Comparison of ENCODE assay signal across 25 cellular contexts in the genomic region with DNA sequence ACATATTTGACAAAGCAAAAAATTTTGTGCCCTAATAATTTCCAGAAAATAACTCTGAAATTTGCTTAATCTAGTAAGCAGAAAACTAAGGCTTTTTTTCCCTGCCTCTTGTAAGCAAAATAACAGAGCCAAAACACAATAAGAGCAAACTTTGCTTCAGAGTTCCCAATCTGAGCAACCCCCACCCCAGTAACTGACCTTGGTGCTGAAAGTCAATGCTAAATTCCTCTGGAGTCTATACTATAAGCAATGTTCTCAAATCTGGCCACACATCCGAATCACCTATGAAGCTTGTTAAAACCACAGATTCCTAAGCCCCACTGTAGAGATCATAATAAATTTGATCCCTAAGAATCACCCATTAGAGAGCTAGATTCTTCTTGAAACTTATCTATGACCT.
DNase-seq lines count a peak whose midpoint lies in the region; ATAC-seq, FAIRE-seq and TF ChIP-seq lines count a peak whose summit lies in the region.
"Had no signal": no experiment of that assay in that cellular context is flagged by ENCODE, and none has a peak within 500 bp of the region (broad histone marks: within the 10 kb centered on the region; RNA-seq: fewer than 3 reads in every experiment).

No MANE protein-coding gene starts in this region.

- H3K4me1 Mint-ChIP-seq in activated CD8-positive, alpha-beta T cell treated with anti-CD3 and anti-CD28 coated beads for 36 hours (ENCODE audit: low read depth): no peaks in the 10 kb centered on the region
- H3K4me1 Mint-ChIP-seq: activated B cell treated with CpG ODN at 0.5 μM for 24 hours; activated CD8-positive, alpha-beta memory T cell treated with anti-CD3 and anti-CD28 coated beads, Interleukin-2, amount 10 ng/mL, durations not matched to agents 7 days and 5 days had no signal

- H3K79me1 ChIP-seq in H1 (ENCODE audit: low read depth, low read length): no peaks in the 10 kb centered on the region

- H2BK20ac ChIP-seq in H1 (ENCODE audit: low read length): no peak overlapping the region

- H3K79me2 ChIP-seq in SK-N-SH (ENCODE audit: insufficient read depth): no peaks in the 10 kb centered on the region
- H3K79me2 ChIP-seq in H1 (ENCODE audit: control insufficient read depth in 1 of 2, insufficient read depth in 2 of 2, low read length in 2 of 2): no peaks in the 10 kb centered on the region

- H3K36me3 Mint-ChIP-seq in activated CD8-positive, alpha-beta T cell treated with anti-CD3 and anti-CD28 coated beads for 36 hours (ENCODE audit: low read depth): no peaks in the 10 kb centered on the region
- H3K36me3 Mint-ChIP-seq: activated CD8-positive, alpha-beta memory T cell treated with anti-CD3 and anti-CD28 coated beads, Interleukin-2, amount 10 ng/mL, durations not matched to agents 7 days and 5 days had no signal

- H2BK12ac ChIP-seq in H1 (ENCODE audit: low read depth, low read length): no peak overlapping the region

- intact Hi-C loops in activated CD8-positive, alpha-beta T cell treated with anti-CD3 and anti-CD28 coated beads for 36 hours (cut with micrococcal nuclease): no loop called here
- intact Hi-C loops in tibial artery (cut with DNase I; ENCODE audit: low total_unique reads): no loop called here

- H3K18ac ChIP-seq in H1 (ENCODE audit: extremely low read depth, low read length): no peak overlapping the region

- H3K27me3 ChIP-seq in SK-N-SH (ENCODE audit: insufficient read depth) (no peaks in the 10 kb centered on the region), H1 (replicated peaks in 1 of 4; ENCODE audit: control insufficient read depth in 3 of 4, extremely low read depth in 1 of 4, insufficient read depth in 3 of 4, low read length in 3 of 4) (no peaks in the 10 kb centered on the region), tibial artery (no peaks in the 10 kb centered on the region)
- H3K27me3 ChIP-seq: vagina had no signal

- TF ChIP-seq CTCF in SK-N-SH (IDR thresholded peaks at IDR 0.05) (no peak), H1 (IDR thresholded peaks at IDR 0.05; ENCODE audit: control extremely low read depth in 1 of 3, insufficient read depth in 1 of 3, low read depth in 1 of 3, low read length in 3 of 3) (no peak), tibial artery (IDR thresholded peaks at IDR 0.05) (no peak)
- no peak for TF ChIP-seq CTCF in activated CD8-positive, alpha-beta T cell treated with anti-CD3 and anti-CD28 coated beads for 36 hours (IDR thresholded peaks at IDR 0.05)

- no peaks in the 10 kb centered on the region for H3K9me3 Mint-ChIP-seq in activated CD8-positive, alpha-beta T cell treated with anti-CD3 and anti-CD28 coated beads for 36 hours
- H3K9me3 Mint-ChIP-seq: activated B cell treated with CpG ODN at 0.5 μM for 24 hours; CD4-positive, alpha-beta T cell; H9 had no signal

- H2BK5ac ChIP-seq in H1 (ENCODE audit: low read depth, low read length): no peak overlapping the region

- ATAC-seq in SK-N-SH treated with all-trans-retinoic acid at 6 μM for 48 hours: no peak
- ATAC-seq in activated CD8-positive, alpha-beta T cell treated with anti-CD3 and anti-CD28 coated beads for 36 hours: no peak
- ATAC-seq: activated CD8-positive, alpha-beta memory T cell treated with anti-CD3 and anti-CD28 coated beads, Interleukin-2, amount 10 ng/mL, durations not matched to agents 7 days and 5 days; right cardiac atrium had no signal

- H3K4me3 ChIP-seq in SK-N-SH (ENCODE audit: low read depth in 2 of 2, low read length in 1 of 2): no peak overlapping the region
- H3K4me3 ChIP-seq in H1 (ENCODE audit: extremely low read depth in 1 of 4, insufficient read depth in 2 of 4, low read depth in 3 of 4, low read length in 4 of 4): no peak overlapping the region
- H3K4me3 ChIP-seq in tibial artery: no peak overlapping the region
- H3K4me3 ChIP-seq: PC-9, vagina had no signal

- TF ChIP-seq POLR2A in H1 (IDR thresholded peaks at IDR 0.05; ENCODE audit: control extremely low read depth in 1 of 2, low read depth in 2 of 2, low read length in 2 of 2): no peak

- peaks cover 8 to 17% of the 10 kb centered on the region in 2 experiments; a peak in 2 of 4 replicates for H3K4me1 ChIP-seq in SK-N-SH (ENCODE audit: control insufficient read depth in 1 of 2, insufficient read depth in 2 of 2, low read depth in 1 of 2, low read length in 1 of 2)
- H3K4me1 ChIP-seq in H1 (replicated peaks in 1 of 4; ENCODE audit: control insufficient read depth in 3 of 4, insufficient read depth in 4 of 4, low read length in 3 of 4): no peaks in the 10 kb centered on the region
- no peaks in the 10 kb centered on the region for H3K4me1 ChIP-seq in tibial artery
- H3K4me1 ChIP-seq: vagina had no signal

- H3K27me3 Mint-ChIP-seq in activated CD8-positive, alpha-beta T cell treated with anti-CD3 and anti-CD28 coated beads for 36 hours: peaks cover 6% of the 10 kb centered on the region
- H3K27me3 Mint-ChIP-seq: activated B cell treated with CpG ODN at 0.5 μM for 24 hours; activated CD8-positive, alpha-beta memory T cell treated with anti-CD3 and anti-CD28 coated beads, Interleukin-2, amount 10 ng/mL, durations not matched to agents 7 days and 5 days had no signal

- 80% methylated on average over 1 of the region's 1 CpG for WGBS in SK-N-SH (ENCODE audit: low lambda C conversion rate)
- 53% methylated on average over 1 of the region's 1 CpG; no CpG with 5 or more reads in 1 of the 2 experiments for WGBS in H1 (ENCODE audit: extremely low coverage in 1 of 2, insufficient coverage in 1 of 2, insufficient read length in 1 of 2, insufficient replicate concordance in 2 of 2, low coverage in 1 of 2, low lambda C conversion rate in 2 of 2, missing lambda C conversion rate in 1 of 2), 2 experiments

- H3K14ac ChIP-seq in H1 (ENCODE audit: insufficient read length): no peak overlapping the region

- H4K20me1 ChIP-seq in SK-N-SH (ENCODE audit: insufficient read depth) (peaks cover 1% of the 10 kb centered on the region; the same call in 1 of the 2 replicates), H1 (replicated peaks in 1 of 2; ENCODE audit: control insufficient read depth in 1 of 2, insufficient read depth in 2 of 2, low read length in 2 of 2) (peaks cover 0 to 4% of the 10 kb centered on the region in 2 experiments)

- H3K4me2 ChIP-seq in SK-N-SH (no peak overlapping the region), H1 (ENCODE audit: insufficient read depth in 1 of 2, low read depth in 2 of 2, low read length in 2 of 2) (no peak overlapping the region)
- H3K4me2 ChIP-seq: PC-9 had no signal

- TF ChIP-seq RAD21 in SK-N-SH (IDR thresholded peaks at IDR 0.05; ENCODE audit: low read length) (no peak), H1 (IDR thresholded peaks at IDR 0.05 in 1 of 2, conservative IDR thresholded peaks at IDR 0.05 in 1 of 2; ENCODE audit: low read depth in 2 of 2, low read length in 2 of 2) (no peak)

- POLR2A ChIA-PET in SK-N-SH (lab: Yijun Ruan, JAX) (no interaction called here), H1 (lab: Charles Lee; ENCODE audit: partially characterized antibody) (interaction anchor here (1.1 kb wide), 1 partner anchor 243 kb away, joined by 3 read pairs; a partner anchor contains a TSS)
- POLR2A ChIA-PET in activated CD8-positive, alpha-beta T cell treated with anti-CD3 and anti-CD28 coated beads for 36 hours (lab: Charles Lee): no interaction called here

- peaks cover 36 to 68% of the 10 kb centered on the region in 2 experiments for H3K36me3 ChIP-seq in SK-N-SH (replicated peaks in 1 of 2; ENCODE audit: control insufficient read depth in 1 of 2, insufficient read depth in 2 of 2, low read length in 1 of 2)
- H3K36me3 ChIP-seq in H1 (ENCODE audit: control insufficient read depth in 2 of 4, insufficient read depth in 4 of 4, low read length in 3 of 4): peaks cover 0 to 29% (median 5%) of the 10 kb centered on the region in 4 experiments; a peak in 3 of 8 replicates
- no peaks in the 10 kb centered on the region for H3K36me3 ChIP-seq in tibial artery
- H3K36me3 ChIP-seq: vagina had no signal

- H3K4ac ChIP-seq in H1 (replicated peaks; ENCODE audit: insufficient read length, low read depth, low read length): no peak overlapping the region

- no peak for FAIRE-seq in H1 (lab: Jason Lieb, UNC)
- FAIRE-seq: A204.1, colon, GM12892, HTR-8/SVneo had no signal

- H2BK15ac ChIP-seq in H1 (ENCODE audit: low read length): no peak overlapping the region

- no peak overlapping the region for H2AK5ac ChIP-seq in H1 (ENCODE audit: low read depth, low read length)

- no peak overlapping the region for H3K56ac ChIP-seq in H1 (replicated peaks; ENCODE audit: insufficient read length, low read depth, low read length)

- CTCF ChIA-PET in SK-N-SH (lab: Yijun Ruan, JAX) (interaction anchor here (0.9 to 5.1 kb wide), 6 partner anchors 18 to 329 kb away, joined by 3 to 39 read pairs (median 3); a partner anchor contains a TSS), H1 (lab: Charles Lee; ENCODE audit: partially characterized antibody) (interaction anchor here (0.6 to 3.9 kb wide), 5 partner anchors 9 to 240 kb away, joined by 3 to 18 read pairs (median 3); no protein-coding TSS in a partner anchor)
- CTCF ChIA-PET in activated CD8-positive, alpha-beta T cell treated with anti-CD3 and anti-CD28 coated beads for 36 hours (lab: Charles Lee): interaction anchor here (3.7 kb wide), 1 partner anchor 17 kb away, joined by 15 read pairs; no protein-coding TSS in a partner anchor

- H2BK120ac ChIP-seq in H1 (replicated peaks; ENCODE audit: low read depth, low read length): no peak overlapping the region

- H3K27ac ChIP-seq in SK-N-SH (ENCODE audit: low read depth in 2 of 2, low read length in 1 of 2) (no peak overlapping the region), H1 (ENCODE audit: low read depth, low read length) (no peak overlapping the region), tibial artery (no peak overlapping the region)
- H3K27ac ChIP-seq: epithelial cell of prostate, PC-9, vagina had no signal

- no peak overlapping the region for H3K4me3 Mint-ChIP-seq in activated CD8-positive, alpha-beta T cell treated with anti-CD3 and anti-CD28 coated beads for 36 hours
- H3K4me3 Mint-ChIP-seq: activated B cell treated with CpG ODN at 0.5 μM for 24 hours; activated CD8-positive, alpha-beta memory T cell treated with anti-CD3 and anti-CD28 coated beads, Interleukin-2, amount 10 ng/mL, durations not matched to agents 7 days and 5 days; CD4-positive, alpha-beta T cell; H9 had no signal

- TF ChIP-seq EP300 in SK-N-SH (IDR thresholded peaks at IDR 0.05; ENCODE audit: borderline replicate concordance in 1 of 2, low read depth in 1 of 2, low read length in 1 of 2): no peak
- no peak for TF ChIP-seq EP300 in H1 (IDR thresholded peaks at IDR 0.05; ENCODE audit: borderline replicate concordance in 1 of 2, low read depth in 2 of 2, low read length in 2 of 2)

- H3K9me3 ChIP-seq in SK-N-SH: no peaks in the 10 kb centered on the region
- no peaks in the 10 kb centered on the region for H3K9me3 ChIP-seq in H1 (ENCODE audit: insufficient read depth in 2 of 2, low read depth in 1 of 2, low read length in 1 of 2)
- no peaks in the 10 kb centered on the region for H3K9me3 ChIP-seq in tibial artery
- H3K9me3 ChIP-seq: vagina had no signal

- H4K8ac ChIP-seq in H1 (ENCODE audit: extremely low read depth, insufficient read depth, low read length): no peak overlapping the region

- H3K23me2 ChIP-seq in H1 (ENCODE audit: low read depth, low read length): no peaks in the 10 kb centered on the region; the same call in 1 of the 2 replicates

- H2AFZ ChIP-seq in SK-N-SH (ENCODE audit: low read depth) (no peak overlapping the region), H1 (ENCODE audit: low read length) (no peak overlapping the region)
- H2AFZ ChIP-seq: PC-9 had no signal

- H3K9me2 ChIP-seq in SK-N-SH: no peaks in the 10 kb centered on the region

- H3K9ac ChIP-seq in SK-N-SH: no peak overlapping the region
- H3K9ac ChIP-seq in H1 (replicated peaks in 1 of 4; ENCODE audit: extremely low read depth in 1 of 4, low read depth in 3 of 4, low read length in 3 of 4): no peak overlapping the region

- H3K23ac ChIP-seq in H1 (ENCODE audit: insufficient read length): no peak overlapping the region

- H4K5ac ChIP-seq in H1 (ENCODE audit: insufficient read length, low read depth, low read length): no peak overlapping the region

- no peak overlapping the region for H3K27ac Mint-ChIP-seq in activated CD8-positive, alpha-beta T cell treated with anti-CD3 and anti-CD28 coated beads for 36 hours
- H3K27ac Mint-ChIP-seq: activated B cell treated with CpG ODN at 0.5 μM for 24 hours; activated CD8-positive, alpha-beta memory T cell treated with anti-CD3 and anti-CD28 coated beads, Interleukin-2, amount 10 ng/mL, durations not matched to agents 7 days and 5 days; CD4-positive, alpha-beta T cell; H9 had no signal

- DNase-seq in SK-N-SH (no peak), RKO (ENCODE audit: low spot score) (peak; percentile 23), H1 (ENCODE audit: low read depth in 1 of 2, low spot score in 2 of 2) (no peak), myocyte (ENCODE audit: low read depth) (peak; percentile 24), tibial artery (no peak), D341Med (ENCODE audit: low spot score) (no peak)
- DNase-seq in activated CD8-positive, alpha-beta T cell treated with anti-CD3 and anti-CD28 coated beads for 36 hours: no peak
- DNase-seq: activated B cell treated with CpG ODN at 0.5 μM for 24 hours; activated CD8-positive, alpha-beta memory T cell treated with anti-CD3 and anti-CD28 coated beads, Interleukin-2, amount 10 ng/mL, durations not matched to agents 7 days and 5 days; activated gamma-delta T cell; anterior cingulate cortex; CD4-positive, alpha-beta T cell; H9; midbrain; NCI-H2029 treated with DMSO at 0.1 percent for 48 hours; NCI-H526; PC-9; right cardiac atrium had no signal

- peaks cover 12% of the 10 kb centered on the region for H3F3A ChIP-seq in SK-N-SH (replicated peaks; ENCODE audit: insufficient read depth)

- no peak overlapping the region for H4K91ac ChIP-seq in H1 (replicated peaks; ENCODE audit: insufficient read length, low read length)

Comparison
In these comparisons a context has a peak if more than half of its experiments do, and no peak if none do; other contexts are left out.
1. DNase-seq: peak in RKO (single experiment) and myocyte (single experiment); none in SK-N-SH (single experiment), H1 (0 of 2), activated CD8-positive, alpha-beta T cell treated with anti-CD3 and anti-CD28 coated beads for 36 hours (single experiment), tibial artery (0 of 2) and D341Med (single experiment).